Comparison of ENCODE assay signal across 1 cellular context in the genomic region with DNA sequence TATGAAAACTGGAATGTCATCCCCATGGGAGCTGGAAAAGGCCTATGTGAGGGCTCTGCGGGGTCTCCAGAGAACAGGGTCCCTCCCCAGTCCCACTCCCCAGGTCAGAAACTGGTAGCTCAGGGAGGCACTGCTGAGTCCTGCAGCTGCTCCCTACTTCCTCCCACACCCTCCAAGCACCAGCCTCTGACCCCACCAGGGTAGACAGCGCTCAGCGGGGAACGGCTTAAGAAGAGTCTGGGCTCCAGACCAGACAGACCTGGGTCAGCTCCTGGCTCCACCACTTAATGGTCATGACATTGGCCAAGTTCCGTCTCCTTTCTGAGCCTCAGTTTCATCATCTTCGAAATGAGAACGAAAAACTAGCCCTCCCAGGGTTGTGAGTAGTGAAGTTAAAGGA.
TF ChIP-seq lines count a peak whose summit lies in the region.

No MANE protein-coding gene starts in this region.

TF ChIP-seq in K562, 482 proteins besides CTCF, POLR2A, EP300 and RAD21:
- TF ChIP-seq KLF10 (CRISPR knock-in tag; IDR thresholded peaks at IDR 0.05) (no peak), NR1H2 (CRISPR knock-in tag; IDR thresholded peaks at IDR 0.05) (no peak), NCOA2 (IDR thresholded peaks at IDR 0.05; ENCODE audit: partially characterized antibody in 2 of 2) (no peak), NFE2L1 (tag; IDR thresholded peaks at IDR 0.05; ENCODE audit: borderline replicate concordance, low read depth) (no peak), TAF15 (IDR thresholded peaks at IDR 0.05; ENCODE audit: low read depth, low read length) (no peak), ZFP30 (CRISPR knock-in tag; IDR thresholded peaks at IDR 0.05; ENCODE audit: borderline replicate concordance) (no peak), TAL1 (IDR thresholded peaks at IDR 0.05) (no peak), ZNF217 (CRISPR knock-in tag; IDR thresholded peaks at IDR 0.05) (no peak), ZNF444 (CRISPR knock-in tag; IDR thresholded peaks at IDR 0.05) (no peak), ASH1L (IDR thresholded peaks at IDR 0.05; ENCODE audit: borderline replicate concordance, low read depth, partially characterized antibody) (no peak), ZNF764 (CRISPR knock-in tag; IDR thresholded peaks at IDR 0.05; ENCODE audit: low read depth) (no peak)
- TF ChIP-seq, protein P1, sequence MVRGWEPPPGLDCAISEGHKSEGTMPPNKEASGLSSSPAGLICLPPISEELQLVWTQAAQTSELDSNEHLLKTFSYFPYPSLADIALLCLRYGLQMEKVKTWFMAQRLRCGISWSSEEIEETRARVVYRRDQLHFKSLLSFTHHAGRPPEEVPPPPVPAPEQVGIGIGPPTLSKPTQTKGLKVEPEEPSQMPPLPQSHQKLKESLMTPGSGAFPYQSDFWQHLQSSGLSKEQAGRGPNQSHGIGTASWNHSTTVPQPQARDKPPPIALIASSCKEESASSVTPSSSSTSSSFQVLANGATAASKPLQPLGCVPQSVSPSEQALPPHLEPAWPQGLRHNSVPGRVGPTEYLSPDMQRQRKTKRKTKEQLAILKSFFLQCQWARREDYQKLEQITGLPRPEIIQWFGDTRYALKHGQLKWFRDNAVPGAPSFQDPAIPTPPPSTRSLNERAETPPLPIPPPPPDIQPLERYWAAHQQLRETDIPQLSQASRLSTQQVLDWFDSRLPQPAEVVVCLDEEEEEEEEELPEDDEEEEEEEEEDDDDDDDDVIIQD (CRISPR knock-in tag; IDR thresholded peaks at IDR 0.05): no peak
- TF ChIP-seq, protein P2, sequence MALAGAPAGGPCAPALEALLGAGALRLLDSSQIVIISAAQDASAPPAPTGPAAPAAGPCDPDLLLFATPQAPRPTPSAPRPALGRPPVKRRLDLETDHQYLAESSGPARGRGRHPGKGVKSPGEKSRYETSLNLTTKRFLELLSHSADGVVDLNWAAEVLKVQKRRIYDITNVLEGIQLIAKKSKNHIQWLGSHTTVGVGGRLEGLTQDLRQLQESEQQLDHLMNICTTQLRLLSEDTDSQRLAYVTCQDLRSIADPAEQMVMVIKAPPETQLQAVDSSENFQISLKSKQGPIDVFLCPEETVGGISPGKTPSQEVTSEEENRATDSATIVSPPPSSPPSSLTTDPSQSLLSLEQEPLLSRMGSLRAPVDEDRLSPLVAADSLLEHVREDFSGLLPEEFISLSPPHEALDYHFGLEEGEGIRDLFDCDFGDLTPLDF (CRISPR knock-in tag; IDR thresholded peaks at IDR 0.05): no peak
- TF ChIP-seq, protein P3, sequence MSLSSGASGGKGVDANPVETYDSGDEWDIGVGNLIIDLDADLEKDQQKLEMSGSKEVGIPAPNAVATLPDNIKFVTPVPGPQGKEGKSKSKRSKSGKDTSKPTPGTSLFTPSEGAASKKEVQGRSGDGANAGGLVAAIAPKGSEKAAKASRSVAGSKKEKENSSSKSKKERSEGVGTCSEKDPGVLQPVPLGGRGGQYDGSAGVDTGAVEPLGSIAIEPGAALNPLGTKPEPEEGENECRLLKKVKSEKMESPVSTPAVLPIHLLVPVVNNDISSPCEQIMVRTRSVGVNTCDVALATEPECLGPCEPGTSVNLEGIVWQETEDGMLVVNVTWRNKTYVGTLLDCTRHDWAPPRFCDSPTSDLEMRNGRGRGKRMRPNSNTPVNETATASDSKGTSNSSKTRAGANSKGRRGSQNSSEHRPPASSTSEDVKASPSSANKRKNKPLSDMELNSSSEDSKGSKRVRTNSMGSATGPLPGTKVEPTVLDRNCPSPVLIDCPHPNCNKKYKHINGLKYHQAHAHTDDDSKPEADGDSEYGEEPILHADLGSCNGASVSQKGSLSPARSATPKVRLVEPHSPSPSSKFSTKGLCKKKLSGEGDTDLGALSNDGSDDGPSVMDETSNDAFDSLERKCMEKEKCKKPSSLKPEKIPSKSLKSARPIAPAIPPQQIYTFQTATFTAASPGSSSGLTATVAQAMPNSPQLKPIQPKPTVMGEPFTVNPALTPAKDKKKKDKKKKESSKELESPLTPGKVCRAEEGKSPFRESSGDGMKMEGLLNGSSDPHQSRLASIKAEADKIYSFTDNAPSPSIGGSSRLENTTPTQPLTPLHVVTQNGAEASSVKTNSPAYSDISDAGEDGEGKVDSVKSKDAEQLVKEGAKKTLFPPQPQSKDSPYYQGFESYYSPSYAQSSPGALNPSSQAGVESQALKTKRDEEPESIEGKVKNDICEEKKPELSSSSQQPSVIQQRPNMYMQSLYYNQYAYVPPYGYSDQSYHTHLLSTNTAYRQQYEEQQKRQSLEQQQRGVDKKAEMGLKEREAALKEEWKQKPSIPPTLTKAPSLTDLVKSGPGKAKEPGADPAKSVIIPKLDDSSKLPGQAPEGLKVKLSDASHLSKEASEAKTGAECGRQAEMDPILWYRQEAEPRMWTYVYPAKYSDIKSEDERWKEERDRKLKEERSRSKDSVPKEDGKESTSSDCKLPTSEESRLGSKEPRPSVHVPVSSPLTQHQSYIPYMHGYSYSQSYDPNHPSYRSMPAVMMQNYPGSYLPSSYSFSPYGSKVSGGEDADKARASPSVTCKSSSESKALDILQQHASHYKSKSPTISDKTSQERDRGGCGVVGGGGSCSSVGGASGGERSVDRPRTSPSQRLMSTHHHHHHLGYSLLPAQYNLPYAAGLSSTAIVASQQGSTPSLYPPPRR (CRISPR knock-in tag; IDR thresholded peaks at IDR 0.05; ENCODE audit: borderline replicate concordance): no peak
- TF ChIP-seq, protein P4, sequence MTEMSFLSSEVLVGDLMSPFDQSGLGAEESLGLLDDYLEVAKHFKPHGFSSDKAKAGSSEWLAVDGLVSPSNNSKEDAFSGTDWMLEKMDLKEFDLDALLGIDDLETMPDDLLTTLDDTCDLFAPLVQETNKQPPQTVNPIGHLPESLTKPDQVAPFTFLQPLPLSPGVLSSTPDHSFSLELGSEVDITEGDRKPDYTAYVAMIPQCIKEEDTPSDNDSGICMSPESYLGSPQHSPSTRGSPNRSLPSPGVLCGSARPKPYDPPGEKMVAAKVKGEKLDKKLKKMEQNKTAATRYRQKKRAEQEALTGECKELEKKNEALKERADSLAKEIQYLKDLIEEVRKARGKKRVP (CRISPR knock-in tag; IDR thresholded peaks at IDR 0.05): no peak
